In genomic region chr5:89213584-89213983, GRCh38 we compare ENCODE assay signal across 15 cellular contexts.
A peak's percentile ranks its signal among the peaks of the same experiment; 100 is the strongest.
DNase-seq lines count a peak whose midpoint lies in the region; ATAC-seq and TF ChIP-seq lines count a peak whose summit lies in the region.
"Had no signal": no experiment of that assay in that cellular context is flagged by ENCODE, and none has a peak within 500 bp of the region (broad histone marks: within the 10 kb centered on the region; RNA-seq: fewer than 3 reads in every experiment).

No MANE protein-coding gene starts in this region.

- no peak overlapping the region for H3K27ac Mint-ChIP-seq in activated naive CD8-positive, alpha-beta T cell treated with anti-CD3 and anti-CD28 coated beads for 36 hours
- H3K27ac Mint-ChIP-seq in activated CD4-positive, alpha-beta memory T cell treated with anti-CD3 and anti-CD28 coated beads for 36 hours = no peak overlapping the region
- H3K27ac Mint-ChIP-seq: progenitor cell of endocrine pancreas had no signal

- H3K4me1 Mint-ChIP-seq in activated naive CD8-positive, alpha-beta T cell treated with anti-CD3 and anti-CD28 coated beads for 36 hours = peaks cover 2% of the 10 kb centered on the region
- no peaks in the 10 kb centered on the region for H3K4me1 Mint-ChIP-seq in activated CD4-positive, alpha-beta memory T cell treated with anti-CD3 and anti-CD28 coated beads for 36 hours (ENCODE audit: low read depth)

- POLR2A ChIA-PET in AG04449 (lab: Yijun Ruan, JAX) = no interaction called here
- POLR2A ChIA-PET in activated CD4-positive, alpha-beta memory T cell treated with anti-CD3 and anti-CD28 coated beads for 36 hours (lab: Charles Lee) = no interaction called here

- in situ Hi-C loops in astrocyte of the spinal cord (cut with HindIII; ENCODE audit: low sequenced_read_pairs) = no loop called here

- ATAC-seq in GM19395 (IDR thresholded peaks at IDR 0.05; ENCODE audit: unreplicated experiment) (no peak), HG03280 (IDR thresholded peaks at IDR 0.05; ENCODE audit: unreplicated experiment) (no peak)

- H3K4me3 Mint-ChIP-seq in activated naive CD8-positive, alpha-beta T cell treated with anti-CD3 and anti-CD28 coated beads for 36 hours = no peak overlapping the region
- H3K4me3 Mint-ChIP-seq in activated CD4-positive, alpha-beta memory T cell treated with anti-CD3 and anti-CD28 coated beads for 36 hours = no peak overlapping the region

- DNase-seq in AG04449 (ENCODE audit: low read depth, low spot score) (peak; percentile 65), HCEC 1CT (peak; percentile 42), astrocyte of the spinal cord (ENCODE audit: low read depth, low spot score) (peak; percentile 93), iris pigment epithelial cell (ENCODE audit: low read depth) (peak; percentile 33)
- DNase-seq in activated naive CD8-positive, alpha-beta T cell treated with anti-CD3 and anti-CD28 coated beads for 36 hours = no peak
- DNase-seq in activated CD4-positive, alpha-beta memory T cell treated with anti-CD3 and anti-CD28 coated beads for 36 hours = no peak
- DNase-seq: activated CD4-positive, alpha-beta T cell treated with anti-CD3 and anti-CD28 coated beads, Interleukin-2, amount 50 U/mL, for 48 hours; activated gamma-delta T cell treated with Interleukin-2 at 50 U/mL for 16 hours; NCI-H1092 treated with DMSO at 0.1 percent for 48 hours; stimulated activated CD4-positive, alpha-beta T cell treated with anti-CD3 and anti-CD28 coated beads, Interleukin-4, amount 100 ng/mL, for 1 hour; stimulated activated naive CD4-positive, alpha-beta T cell treated with Interleukin-2 at 50 U/mL for 16 hours had no signal

- CTCF ChIA-PET in AG04449 (lab: Yijun Ruan, JAX) = no interaction called here
- CTCF ChIA-PET in activated CD4-positive, alpha-beta memory T cell treated with anti-CD3 and anti-CD28 coated beads for 36 hours (lab: Charles Lee) = no interaction called here

- intact Hi-C loops in activated CD4-positive, alpha-beta memory T cell treated with anti-CD3 and anti-CD28 coated beads for 36 hours (cut with micrococcal nuclease) = no loop called here

- TF ChIP-seq CTCF in AG04449 (IDR thresholded peaks at IDR 0.05; ENCODE audit: insufficient read depth, low read length, missing control alignments) = no peak
- TF ChIP-seq CTCF in astrocyte of the spinal cord (IDR thresholded peaks at IDR 0.05; ENCODE audit: low read depth, low read length) = no peak

- H3K9me3 Mint-ChIP-seq in activated naive CD8-positive, alpha-beta T cell treated with anti-CD3 and anti-CD28 coated beads for 36 hours = no peaks in the 10 kb centered on the region
- no peaks in the 10 kb centered on the region for H3K9me3 Mint-ChIP-seq in activated CD4-positive, alpha-beta memory T cell treated with anti-CD3 and anti-CD28 coated beads for 36 hours

- H3K4me3 ChIP-seq in AG04449 (ENCODE audit: low read depth, low read length) (no peak overlapping the region), astrocyte of the spinal cord (ENCODE audit: low read depth, low read length) (no peak overlapping the region)
- H3K4me3 ChIP-seq: BLaER1 treated with 17β-estradiol and CSF1 and Interleukin-3, amounts not matched to agents 10 nM and 100 nM had no signal

- H3K27me3 Mint-ChIP-seq in activated naive CD8-positive, alpha-beta T cell treated with anti-CD3 and anti-CD28 coated beads for 36 hours = no peaks in the 10 kb centered on the region
- no peaks in the 10 kb centered on the region for H3K27me3 Mint-ChIP-seq in activated CD4-positive, alpha-beta memory T cell treated with anti-CD3 and anti-CD28 coated beads for 36 hours
- H3K27me3 Mint-ChIP-seq: progenitor cell of endocrine pancreas had no signal

- H3K36me3 Mint-ChIP-seq in activated naive CD8-positive, alpha-beta T cell treated with anti-CD3 and anti-CD28 coated beads for 36 hours = no peaks in the 10 kb centered on the region
- no peaks in the 10 kb centered on the region for H3K36me3 Mint-ChIP-seq in activated CD4-positive, alpha-beta memory T cell treated with anti-CD3 and anti-CD28 coated beads for 36 hours

Comparison
In these comparisons a context has a peak if more than half of its experiments do, and no peak if none do; other contexts are left out.
1. DNase-seq: peak in AG04449 (single experiment), HCEC 1CT (single experiment), astrocyte of the spinal cord (single experiment) and iris pigment epithelial cell (single experiment); none in activated naive CD8-positive, alpha-beta T cell treated with anti-CD3 and anti-CD28 coated beads for 36 hours (single experiment) and activated CD4-positive, alpha-beta memory T cell treated with anti-CD3 and anti-CD28 coated beads for 36 hours (single experiment).